36 cellular contexts compared by ENCODE assay signal in genomic region chr6:87364602-87365252, GRCh38. TPM values are rescaled to one million over a fixed set of nuclear protein-coding genes. Genes with fewer than 3 reads are reported as not detected.
"Had no signal": no experiment of that assay in that cellular context is flagged by ENCODE, and none has a peak within 500 bp of the region (broad histone marks: within the 10 kb centered on the region; RNA-seq: fewer than 3 reads in every experiment).

No MANE protein-coding gene starts in this region.

- H3K9me3 ChIP-seq: body of pancreas, colonic mucosa, gastrocnemius medialis, lower lobe of right lung, thoracic aorta, upper lobe of left lung, vagina had no signal

- H3K4me3 ChIP-seq: body of pancreas, colonic mucosa, dorsolateral prefrontal cortex, gastrocnemius medialis, lower lobe of right lung, skin epidermis, thoracic aorta, upper lobe of left lung, vagina had no signal

- H3K27ac ChIP-seq: body of pancreas, colonic mucosa, dorsolateral prefrontal cortex, gastrocnemius medialis, lower lobe of right lung, skin epidermis, thoracic aorta, upper lobe of left lung, vagina had no signal

- H3K36me3 ChIP-seq: colonic mucosa, gastrocnemius medialis, lower lobe of right lung, thoracic aorta, upper lobe of left lung, vagina had no signal

- DNase-seq: activated CD4-positive, alpha-beta T cell treated with anti-CD3 and anti-CD28 coated beads for 36 hours; activated CD4-positive, CD25-positive, alpha-beta regulatory T cell; activated CD8-positive, alpha-beta memory T cell treated with anti-CD3 and anti-CD28 coated beads, Interleukin-2, amount 10 ng/mL, durations not matched to agents 7 days and 5 days; activated CD8-positive, alpha-beta T cell treated with anti-CD3 and anti-CD28 coated beads, Interleukin-2, amount 10 ng/mL, durations not matched to agents 7 days and 5 days; activated naive CD4-positive, alpha-beta T cell treated with Interleukin-2 at 50 U/mL for 16 hours; activated T-cell treated with anti-CD3 and anti-CD28 coated beads, Interleukin-2, amount 50 U/mL, for 72 hours; aorta; body of pancreas; cerebellar nuclear complex; colonic mucosa; dorsolateral prefrontal cortex; effector memory CD4-positive, alpha-beta T cell; gastrocnemius medialis; head of caudate nucleus; hypothalamus; immature natural killer cell; lower lobe of right lung; mesendoderm; natural killer cell; posterior cingulate gyrus; retina; stimulated activated CD4-positive, alpha-beta T cell treated with anti-CD3 and anti-CD28 coated beads, Interleukin-12 subunit alpha, Interleukin-12 subunit beta, amount 100 ng/mL, for 4 hours; stimulated activated CD4-positive, alpha-beta T cell treated with anti-CD3 and anti-CD28 coated beads, Interleukin-4, amount 100 ng/mL, for 1 hour; stimulated activated naive CD8-positive, alpha-beta T cell treated with anti-CD3 and anti-CD28 coated beads, Interleukin-15, Interleukin-2, amounts not matched to agents 100 U/mL and 50 U/mL, for 24 hours; T-helper 17 cell; T1000; upper lobe of left lung had no signal

- H3K4me1 ChIP-seq: body of pancreas, colonic mucosa, gastrocnemius medialis, lower lobe of right lung, upper lobe of left lung, vagina had no signal

- H3K27me3 ChIP-seq: body of pancreas, colonic mucosa, dorsolateral prefrontal cortex, gastrocnemius medialis, upper lobe of left lung, vagina had no signal

RNA-seq across cellular contexts. Expression of gene C6orf163, which starts 20.1 kb away (rescaled TPM):
- total RNA-seq: epithelial cell of proximal tubule had no signal

RNA-seq across cellular contexts. Expression of gene GJB7, which starts 35.6 kb away (rescaled TPM):
- total RNA-seq: activated CD4-positive, alpha-beta T cell treated with anti-CD3 and anti-CD28 coated beads for 36 hours; activated CD8-positive, alpha-beta memory T cell treated with anti-CD3 and anti-CD28 coated beads, Interleukin-2, amount 10 ng/mL, durations not matched to agents 7 days and 5 days; activated CD8-positive, alpha-beta T cell treated with anti-CD3 and anti-CD28 coated beads, Interleukin-2, amount 10 ng/mL, durations not matched to agents 7 days and 5 days; activated T-cell treated with anti-CD3 and anti-CD28 coated beads, Interleukin-2, amount 50 U/mL, for 72 hours; aorta; body of pancreas; epithelial cell of proximal tubule; gastrocnemius medialis; kidney epithelial cell; left lobe of liver; natural killer cell; omental fat pad; sciatic nerve; T-helper 17 cell; thoracic aorta; vagina had no signal

RNA-seq across cellular contexts. Expression of gene CFAP206, which starts 43.0 kb away (rescaled TPM):
- total RNA-seq: activated CD4-positive, alpha-beta T cell treated with anti-CD3 and anti-CD28 coated beads for 36 hours; activated CD8-positive, alpha-beta memory T cell treated with anti-CD3 and anti-CD28 coated beads, Interleukin-2, amount 10 ng/mL, durations not matched to agents 7 days and 5 days; activated CD8-positive, alpha-beta T cell treated with anti-CD3 and anti-CD28 coated beads, Interleukin-2, amount 10 ng/mL, durations not matched to agents 7 days and 5 days; activated T-cell treated with anti-CD3 and anti-CD28 coated beads, Interleukin-2, amount 50 U/mL, for 72 hours; body of pancreas; left lobe of liver; mononuclear cell; natural killer cell; vagina had no signal
